Comparison of ENCODE assay signal across 8 cellular contexts in genomic region chr16:50323335-50324011, GRCh38. TPM values are rescaled to one million over a fixed set of nuclear protein-coding genes. Genes with fewer than 3 reads are reported as not detected.
DNase-seq lines count a peak whose midpoint lies in the region; ATAC-seq and TF ChIP-seq lines count a peak whose summit lies in the region.

No MANE protein-coding gene starts in this region.

- H3K27ac Mint-ChIP-seq in endothelial cell (ENCODE audit: unreplicated experiment): no peak overlapping the region

- intact Hi-C loops in left ventricle myocardium superior (cut with micrococcal nuclease) (no loop called here), spleen (cut with DNase I; ENCODE audit: low total_unique reads) (no loop called here)

- H3K27me3 ChIP-seq in cardiac muscle cell (no peaks in the 10 kb centered on the region), RWPE2 (ENCODE audit: insufficient read depth, poor library complexity, severe bottlenecking) (no peaks in the 10 kb centered on the region), spleen (replicated peaks in 1 of 7) (no peaks in the 10 kb centered on the region)

- ATAC-seq in left ventricle myocardium superior: no peak
- peak; percentile 55; the same call in 1 of the 3 replicates for ATAC-seq in RWPE2 (ENCODE audit: low read depth)
- no peak for ATAC-seq in GM19324 (IDR thresholded peaks at IDR 0.05; ENCODE audit: low FRiP score, unreplicated experiment)

- peaks cover 3% of the 10 kb centered on the region for H3K27me3 Mint-ChIP-seq in endothelial cell (ENCODE audit: unreplicated experiment)

- H3K9me3 ChIP-seq in cardiac muscle cell (ENCODE audit: low read depth) (no peaks in the 10 kb centered on the region), RWPE2 (ENCODE audit: severe bottlenecking) (no peaks in the 10 kb centered on the region), spleen (no peaks in the 10 kb centered on the region)

- TF ChIP-seq POLR2A in erythroblast (IDR thresholded peaks at IDR 0.05; ENCODE audit: low read length): no peak
- TF ChIP-seq POLR2A in spleen (IDR thresholded peaks at IDR 0.05): no peak

- H3K4me1 ChIP-seq in cardiac muscle cell (ENCODE audit: low read depth) (no peaks in the 10 kb centered on the region), RWPE2 (ENCODE audit: insufficient read depth, poor library complexity, severe bottlenecking) (no peaks in the 10 kb centered on the region), spleen (peaks cover 0 to 32% (median 19%) of the 10 kb centered on the region in 6 donors)

- H3K4me3 ChIP-seq in cardiac muscle cell (no peak overlapping the region), RWPE2 (ENCODE audit: severe bottlenecking) (no peak overlapping the region), spleen (no peak overlapping the region)

- 62 to 74% (median 68%) methylated on average over 11 of the region's 11 CpGs for WGBS in spleen, 5 donors

- H3K4me3 Mint-ChIP-seq in endothelial cell (ENCODE audit: unreplicated experiment): no peak overlapping the region

- H3K36me3 Mint-ChIP-seq in endothelial cell (ENCODE audit: low read depth, unreplicated experiment): peaks cover 24% of the 10 kb centered on the region

- H3K4me1 Mint-ChIP-seq in endothelial cell (ENCODE audit: unreplicated experiment): no peaks in the 10 kb centered on the region

- no peaks in the 10 kb centered on the region for H3K9me3 Mint-ChIP-seq in endothelial cell (ENCODE audit: unreplicated experiment)

- H3K36me3 ChIP-seq in cardiac muscle cell (peaks cover 58% of the 10 kb centered on the region), RWPE2 (ENCODE audit: low read depth) (peaks cover 93% of the 10 kb centered on the region), spleen (peaks cover 0 to 99% (median 59%) of the 10 kb centered on the region in 6 donors)

- DNase-seq in cardiac muscle cell (ENCODE audit: low read depth in 1 of 2, low spot score in 1 of 2): peak in 1 of 2 donors; percentile 50
- no peak for DNase-seq in left ventricle myocardium superior
- DNase-seq in RWPE2 (ENCODE audit: low spot score): no peak
- peak; percentile 64 to 70 for DNase-seq in erythroblast (lab: John Stamatoyannopoulos, UW)
- peak; percentile 52 for DNase-seq in spleen
- DNase-seq in endothelial cell (ENCODE audit: low spot score): no peak
- DNase-seq in UCSD-AML1 (lab: John Stamatoyannopoulos, UW; ENCODE audit: unreplicated experiment): no peak

- TF ChIP-seq CTCF in cardiac muscle cell (IDR thresholded peaks at IDR 0.05; ENCODE audit: low read depth, low read length) (peak; percentile 23), RWPE2 (IDR thresholded peaks at IDR 0.05; ENCODE audit: poor library complexity, severe bottlenecking) (peak; percentile 41), spleen (IDR thresholded peaks at IDR 0.05 in 8 of 11, conservative IDR thresholded peaks at IDR 0.05 in 3 of 11) (peak in 1 of 11 experiments; percentile 11), endothelial cell (IDR thresholded peaks at IDR 0.05; ENCODE audit: unreplicated experiment) (no peak)

- H3K27ac ChIP-seq in cardiac muscle cell (no peak overlapping the region), RWPE2 (ENCODE audit: poor library complexity, severe bottlenecking) (no peak overlapping the region), spleen (peak overlapping the region in 7 of 8 donors; percentile 6 to 56 (median 31))

RNA-seq across cellular contexts. Expression of gene BRD7, which starts 45.3 kb away (rescaled TPM):
- total RNA-seq in cardiac muscle cell (54.2 and 80.1 TPM in 2 replicates), left ventricle myocardium superior (46.7 TPM), spleen (10 to 100 TPM; 47.4 to 69.7 (median 59.1) TPM), endothelial cell (ENCODE audit: unreplicated experiment) (112 TPM)
- polyA plus RNA-seq in cardiac muscle cell (61.0 and 89.2 TPM in 2 replicates), spleen (10 to 100 TPM; 39.2 to 50.5 (median 47.2) TPM)

RNA-seq across cellular contexts. Expression of gene ADCY7, which starts 57.1 kb away (rescaled TPM):
- total RNA-seq in cardiac muscle cell: 18.2 and 28.8 TPM in 2 replicates
- 9.3 and 13.6 TPM in 2 replicates for polyA plus RNA-seq in cardiac muscle cell
- total RNA-seq in left ventricle myocardium superior: 8.3 TPM
- total RNA-seq in spleen: 100 to 1,000 TPM in 5 of 7 donors, 10 to 100 TPM in 2; 68.6 to 158 (median 126) TPM
- 10 to 100 TPM in 2 of 3 donors, 1 to 10 TPM in 1; 9.8 to 32.3 (median 16.3) TPM for polyA plus RNA-seq in spleen
- 3.2 TPM for total RNA-seq in endothelial cell (ENCODE audit: unreplicated experiment)

Comparison
In these comparisons a context has a peak if more than half of its experiments do, and no peak if none do; other contexts are left out.
1. DNase-seq: peak in erythroblast (2 of 2) and spleen (single experiment); none in left ventricle myocardium superior (single experiment), RWPE2 (single experiment), endothelial cell (single experiment) and UCSD-AML1 (single experiment).
2. H3K27ac ChIP-seq: peak in spleen (7 of 8); none in cardiac muscle cell (single experiment) and RWPE2 (single experiment).